Comparison of ENCODE assay signal across 8 cellular contexts in genomic region chr3:194133661-194134230, GRCh38. TPM values are rescaled to one million over a fixed set of nuclear protein-coding genes. Genes with fewer than 3 reads are reported as not detected.
DNase-seq lines count a peak whose midpoint lies in the region; TF ChIP-seq lines count a peak whose summit lies in the region.

No MANE protein-coding gene starts in this region.

- peaks cover 61% of the 10 kb centered on the region for H3K4me1 ChIP-seq in stomach smooth muscle (ENCODE audit: control insufficient read depth, insufficient read depth, low read length)

- H3K9ac ChIP-seq in stomach smooth muscle (ENCODE audit: low read length in 2 of 2): peak overlapping the region; percentile 46 to 62

- TF ChIP-seq CTCF in AG10803 (conservative IDR thresholded peaks at IDR 0.05; ENCODE audit: low read length) (no peak), GM10248 (IDR thresholded peaks at IDR 0.05; ENCODE audit: control extremely low read depth, extremely low read depth, low read depth, missing control alignments) (no peak)

- in situ Hi-C loops in G401 (cut with HindIII; ENCODE audit: low sequenced_read_pairs): loop anchor here (10.0 kb wide), 1 partner anchor 149 kb away; no protein-coding TSS in a partner anchor

- H3K4me3 ChIP-seq in AG10803 (ENCODE audit: low read length) (peak overlapping the region; percentile 52), H7 (ENCODE audit: insufficient read depth, low read depth, low read length) (peak overlapping the region; percentile 25), stomach smooth muscle (ENCODE audit: low read length in 2 of 2) (peak overlapping the region; percentile 44 to 66)

- H3K27me3 ChIP-seq in H7 (ENCODE audit: control insufficient read depth, insufficient read depth, low read length) (peaks cover 6% of the 10 kb centered on the region; the same call in 1 of the 2 replicates), stomach smooth muscle (ENCODE audit: control insufficient read depth in 1 of 2, insufficient read depth in 2 of 2, low read length in 2 of 2) (no peaks in the 10 kb centered on the region)

- H3K36me3 ChIP-seq in H7 (replicated peaks; ENCODE audit: control insufficient read depth, insufficient read depth, low read length) (no peaks in the 10 kb centered on the region), stomach smooth muscle (ENCODE audit: control insufficient read depth in 2 of 2, insufficient read depth in 2 of 2, low read length in 2 of 2) (no peaks in the 10 kb centered on the region)

- DNase-seq in AG10803 (ENCODE audit: low read depth): peak; percentile 67
- DNase-seq in H7: peak; percentile 83
- DNase-seq in SK-N-DZ (ENCODE audit: low spot score): peak; percentile 74
- DNase-seq in dermis blood vessel endothelial cell: peak; percentile 79
- peak; percentile 50 for DNase-seq in medulla oblongata (ENCODE audit: extremely low spot score)
- DNase-seq in GM10248 (ENCODE audit: extremely low spot score): no peak
- no peak for DNase-seq in G401 (ENCODE audit: low spot score)

- POLR2A ChIA-PET in GM10248 (lab: Yijun Ruan, JAX): interaction anchor here (1.0 kb wide), 1 partner anchor 33 kb away, joined by 3 read pairs; no protein-coding TSS in a partner anchor

- CTCF ChIA-PET in GM10248 (lab: Yijun Ruan, JAX): no interaction called here

- no peak overlapping the region for H3K27ac ChIP-seq in stomach smooth muscle (ENCODE audit: low read length)

- no peaks in the 10 kb centered on the region for H3K9me3 ChIP-seq in stomach smooth muscle (ENCODE audit: control insufficient read depth in 2 of 2, low read length in 2 of 2)

RNA-seq across cellular contexts. Expression of gene HES1, which starts 2.2 kb away (rescaled TPM):
- 49.4 and 70.9 TPM in 2 replicates for total RNA-seq in H7 (2014; rRNA removed; shearing (Covaris generic))
- polyA plus RNA-seq in SK-N-DZ (2014; cell fraction: cytosol; rRNA removed): 0.14 and 0.22 TPM in 2 replicates
- 0.09 and 1.9 TPM in 2 replicates for polyA plus RNA-seq in SK-N-DZ (2014; cell fraction: nucleus; rRNA removed)
- total RNA-seq in dermis blood vessel endothelial cell: 45.8 and 91.0 TPM in 2 replicates
- 3.3 and 6.6 TPM in 2 replicates for total RNA-seq in G401 (2014; rRNA removed; shearing (Covaris generic))

Comparison
In these comparisons a context has a peak if more than half of its experiments do, and no peak if none do; other contexts are left out.
1. DNase-seq: peak in AG10803 (single experiment), H7 (single experiment), SK-N-DZ (single experiment), dermis blood vessel endothelial cell (single experiment) and medulla oblongata (single experiment); none in GM10248 (single experiment) and G401 (single experiment).
2. Peak in every context shown above with its lines, with median percentiles within 50 percentile points of each other: H3K4me3 ChIP-seq.